ENCODE assay signal across 1 cellular context in genomic region chr20:53679597-53680309, GRCh38.
TF ChIP-seq lines count a peak whose summit lies in the region.

No MANE protein-coding gene starts in this region.

TF ChIP-seq in GM23338, 12 proteins besides CTCF, POLR2A, EP300 and RAD21 (continued from another document):
- no peak for TF ChIP-seq ZNF462 (CRISPR knock-in tag; IDR thresholded peaks at IDR 0.05)
- no peak for TF ChIP-seq CREB1 (CRISPR knock-in tag; IDR thresholded peaks at IDR 0.05; ENCODE audit: low read depth)
